Comparison of ENCODE assay signal across 10 cellular contexts in genomic region chr1:201169971-201170532, GRCh38. TPM values are rescaled to one million over a fixed set of nuclear protein-coding genes. Genes with fewer than 3 reads are reported as not detected.
DNase-seq lines count a peak whose midpoint lies in the region; ATAC-seq and TF ChIP-seq lines count a peak whose summit lies in the region.
"Had no signal": no experiment of that assay in that cellular context is flagged by ENCODE, and none has a peak within 500 bp of the region (broad histone marks: within the 10 kb centered on the region; RNA-seq: fewer than 3 reads in every experiment).

No MANE protein-coding gene starts in this region.

- H3K23ac ChIP-seq in mesendoderm (ENCODE audit: low read length), result no peak overlapping the region

- no peak overlapping the region for H3K4ac ChIP-seq in mesendoderm (ENCODE audit: low read depth, low read length)

- H2BK5ac ChIP-seq in mesendoderm (ENCODE audit: low read length), result no peak overlapping the region

- H3K4me2 ChIP-seq in mesendoderm (ENCODE audit: low read length), result peak overlapping the region; percentile 56

- H3K36me3 Mint-ChIP-seq in activated T-cell treated with anti-CD3 and anti-CD28 coated beads, Interleukin-2, amount 50 U/mL, for 72 hours (ENCODE audit: insufficient read depth in 2 of 2), result no peaks in the 10 kb centered on the region

- no peaks in the 10 kb centered on the region for H3K9me3 Mint-ChIP-seq in activated T-cell treated with anti-CD3 and anti-CD28 coated beads, Interleukin-2, amount 50 U/mL, for 72 hours
- H3K9me3 Mint-ChIP-seq: T-helper 1 cell treated with Interleukin-12 subunit alpha and Interleukin-12 subunit beta and Interleukin-4 antibody, amounts not matched to agents 30 μg/mL and 1 μg/mL, for 36 hours had no signal

- H2BK15ac ChIP-seq in mesendoderm (replicated peaks; ENCODE audit: low read depth), result no peak overlapping the region

- TF ChIP-seq CTCF in brain microvascular endothelial cell (IDR thresholded peaks at IDR 0.05; ENCODE audit: low read depth, low read length, missing control alignments) (no peak), tibial artery (IDR thresholded peaks at IDR 0.05) (no peak)

- H3K4me1 ChIP-seq in mesendoderm (ENCODE audit: control insufficient read depth, low read depth, low read length) (peaks cover 2% of the 10 kb centered on the region), tibial artery (peaks cover 0 to 12% (median 8%) of the 10 kb centered on the region in 4 donors)

- H3K36me3 ChIP-seq in brain microvascular endothelial cell (replicated peaks) (no peaks in the 10 kb centered on the region), mesendoderm (ENCODE audit: control insufficient read depth, insufficient read depth, low read length) (no peaks in the 10 kb centered on the region), tibial artery (no peaks in the 10 kb centered on the region)

- H3K79me2 ChIP-seq in mesendoderm (ENCODE audit: control insufficient read depth, insufficient read depth, low read length), result no peaks in the 10 kb centered on the region

- peak overlapping the region; percentile 83 to 86 for H3K4me3 Mint-ChIP-seq in activated T-cell treated with anti-CD3 and anti-CD28 coated beads, Interleukin-2, amount 50 U/mL, for 72 hours

- peaks cover 32% of the 10 kb centered on the region for H3K4me1 Mint-ChIP-seq in activated T-cell treated with anti-CD3 and anti-CD28 coated beads, Interleukin-2, amount 50 U/mL, for 72 hours (ENCODE audit: low read depth)

- ATAC-seq in activated T-cell treated with anti-CD3 and anti-CD28 coated beads, Interleukin-2, amount 50 U/mL, for 72 hours (replicated peaks in 1 of 2), result no peak
- ATAC-seq in HG02981 (IDR thresholded peaks at IDR 0.05; ENCODE audit: unreplicated experiment), result no peak
- ATAC-seq in HG03108 (IDR thresholded peaks at IDR 0.05; ENCODE audit: unreplicated experiment), result no peak

- H3K79me1 ChIP-seq in mesendoderm (ENCODE audit: low read length), result no peaks in the 10 kb centered on the region

- no peaks in the 10 kb centered on the region for H3K9me3 ChIP-seq in tibial artery

- H4K5ac ChIP-seq in mesendoderm (ENCODE audit: low read length), result no peak overlapping the region

- in situ Hi-C loops in brain microvascular endothelial cell (cut with HindIII; ENCODE audit: low pct_ligation_motif_present, low sequenced_read_pairs), result no loop called here

- H3K27me3 Mint-ChIP-seq in activated T-cell treated with anti-CD3 and anti-CD28 coated beads, Interleukin-2, amount 50 U/mL, for 72 hours (ENCODE audit: low read depth), result peaks cover 21% of the 10 kb centered on the region

- H3K27me3 ChIP-seq in brain microvascular endothelial cell (replicated peaks) (no peaks in the 10 kb centered on the region), mesendoderm (ENCODE audit: insufficient read depth, low read length, poor library complexity) (no peaks in the 10 kb centered on the region), tibial artery (no peaks in the 10 kb centered on the region)

- H2BK120ac ChIP-seq in mesendoderm (ENCODE audit: low read depth, low read length), result no peak overlapping the region

- H3K27ac ChIP-seq in brain microvascular endothelial cell (no peak overlapping the region), mesendoderm (ENCODE audit: low read depth, low read length) (no peak overlapping the region), tibial artery (peak overlapping the region; percentile 71 to 97)

- H3K9ac ChIP-seq in mesendoderm (ENCODE audit: low read length), result peak overlapping the region; percentile 41

- DNase-seq in activated T-cell treated with anti-CD3 and anti-CD28 coated beads, Interleukin-2, amount 50 U/mL, for 72 hours, result no peak
- DNase-seq in activated T-cell treated with anti-CD3 and anti-CD28 coated beads, Interleukin-2, amount 50 U/mL, for 48 hours, result no peak
- no peak for DNase-seq in brain microvascular endothelial cell
- no peak for DNase-seq in mesendoderm
- DNase-seq in tibial artery, result no peak
- DNase-seq in NCI-H2171 treated with DMSO at 0.1 percent for 48 hours (lab: John Stamatoyannopoulos, UW), result no peak
- DNase-seq: KG1 had no signal

- peak overlapping the region; percentile 47 for H3K27ac Mint-ChIP-seq in activated T-cell treated with anti-CD3 and anti-CD28 coated beads, Interleukin-2, amount 50 U/mL, for 72 hours
- H3K27ac Mint-ChIP-seq: T-helper 1 cell treated with Interleukin-12 subunit alpha and Interleukin-12 subunit beta and Interleukin-4 antibody, amounts not matched to agents 30 μg/mL and 1 μg/mL, for 36 hours had no signal

- H3K18ac ChIP-seq in mesendoderm (ENCODE audit: low read length), result no peak overlapping the region

- peak overlapping the region; percentile 61 for H3K4me3 ChIP-seq in brain microvascular endothelial cell (ENCODE audit: low read depth, low read length)
- H3K4me3 ChIP-seq in mesendoderm (ENCODE audit: low read length), result no peak overlapping the region
- peak overlapping the region; percentile 57 to 80 for H3K4me3 ChIP-seq in tibial artery

- intact Hi-C loops in tibial artery (cut with DNase I; ENCODE audit: low total_unique reads), result loop anchor here (5.0 kb wide), 1 partner anchor 337 kb away; the partner anchor contains the start of gene CSRP1

- WGBS in mesendoderm (ENCODE audit: extremely low coverage, insufficient coverage, low lambda C conversion rate), result no CpG with 5 or more reads among the region's 2 CpGs

- H3K56ac ChIP-seq in mesendoderm (ENCODE audit: low read length), result peak overlapping the region; percentile 75

- H4K8ac ChIP-seq in mesendoderm (ENCODE audit: low read depth, low read length), result no peak overlapping the region

- no peak overlapping the region for H2AK5ac ChIP-seq in mesendoderm (ENCODE audit: low read length)

RNA-seq across cellular contexts. Expression of gene TMEM9, which starts 15.8 kb away (rescaled TPM):
- total RNA-seq in activated T-cell treated with anti-CD3 and anti-CD28 coated beads, Interleukin-2, amount 50 U/mL, for 72 hours, result 10 to 100 TPM; 25.8 to 30.2 TPM
- 40.1 TPM for polyA plus RNA-seq in mesendoderm (2013, experiment 1 of 2)
- 41.4 TPM for polyA plus RNA-seq in mesendoderm (2013, experiment 2 of 2)

RNA-seq across cellular contexts. Expression of gene IGFN1, which starts 20.6 kb away (rescaled TPM):
- total RNA-seq in activated T-cell treated with anti-CD3 and anti-CD28 coated beads, Interleukin-2, amount 50 U/mL, for 72 hours, result under 1 TPM; 0.02 to 0.46 TPM
- polyA plus RNA-seq in mesendoderm (2013, experiment 1 of 2), result 0.01 TPM
- polyA plus RNA-seq in mesendoderm (2013, experiment 2 of 2), result 0.04 TPM

RNA-seq across cellular contexts. Expression of gene ASCL5, which starts 43.1 kb away (rescaled TPM):
- under 1 TPM; 0.16 to 0.22 TPM for total RNA-seq in activated T-cell treated with anti-CD3 and anti-CD28 coated beads, Interleukin-2, amount 50 U/mL, for 72 hours
- polyA plus RNA-seq in mesendoderm (2013, experiment 1 of 2), result 0.20 TPM
- 0.18 TPM for polyA plus RNA-seq in mesendoderm (2013, experiment 2 of 2)

RNA-seq across cellular contexts. Expression of gene CACNA1S, which starts 57.8 kb away (rescaled TPM):
- total RNA-seq in activated T-cell treated with anti-CD3 and anti-CD28 coated beads, Interleukin-2, amount 50 U/mL, for 72 hours, result not detected
- not detected for polyA plus RNA-seq in mesendoderm (2013, experiment 1 of 2)
- polyA plus RNA-seq in mesendoderm (2013, experiment 2 of 2), result under 0.01 TPM

Comparison
In these comparisons a context has a peak if more than half of its experiments do, and no peak if none do; other contexts are left out.
1. H3K27ac ChIP-seq: peak in tibial artery (2 of 2); none in brain microvascular endothelial cell (single experiment) and mesendoderm (single experiment).